ENCODE assay signal across 10 cellular contexts in genomic region chr9:93136011-93136440, GRCh38. TPM values are rescaled to one million over a fixed set of nuclear protein-coding genes. Genes with fewer than 3 reads are reported as not detected.
DNase-seq lines count a peak whose midpoint lies in the region; ATAC-seq and TF ChIP-seq lines count a peak whose summit lies in the region.
"Had no signal": no experiment of that assay in that cellular context is flagged by ENCODE, and none has a peak within 500 bp of the region (broad histone marks: within the 10 kb centered on the region; RNA-seq: fewer than 3 reads in every experiment).

No MANE protein-coding gene starts in this region.

- H3K9ac ChIP-seq in parathyroid adenoma, result no peak overlapping the region

- TF ChIP-seq CTCF in epithelial cell of esophagus (IDR thresholded peaks at IDR 0.05; ENCODE audit: insufficient read depth, low read depth, low read length, missing control alignments) (no peak), parathyroid adenoma (IDR thresholded peaks at IDR 0.05) (no peak), heart right ventricle (IDR thresholded peaks at IDR 0.05) (no peak)

- H3K27ac ChIP-seq in parathyroid adenoma (no peak overlapping the region), heart right ventricle (no peak overlapping the region)
- H3K27ac ChIP-seq: SJSA1 had no signal

- no peaks in the 10 kb centered on the region for H3K27me3 Mint-ChIP-seq in activated naive CD4-positive, alpha-beta T cell treated with anti-CD3 and anti-CD28 coated beads, Interleukin-2, amount 10 ng/mL, durations not matched to agents 7 days and 5 days

- WGBS in heart right ventricle, 2 donors, result 49 to 57% methylated on average over 11 of the region's 11 CpGs

- no peaks in the 10 kb centered on the region for H3K27me3 ChIP-seq in parathyroid adenoma (ENCODE audit: control insufficient read depth, insufficient read depth, low read length)
- H3K27me3 ChIP-seq in heart right ventricle, result no peaks in the 10 kb centered on the region
- H3K27me3 ChIP-seq: SJSA1 had no signal

- ATAC-seq in heart right ventricle (no peak), HG03097 (IDR thresholded peaks at IDR 0.05; ENCODE audit: low FRiP score, unreplicated experiment) (no peak)
- ATAC-seq: GM23338 had no signal

- no peak overlapping the region for H3K4me3 ChIP-seq in epithelial cell of esophagus (ENCODE audit: low read length)
- H3K4me3 ChIP-seq in parathyroid adenoma (ENCODE audit: low read depth, low read length), result no peak overlapping the region
- H3K4me3 ChIP-seq in heart right ventricle, result no peak overlapping the region
- H3K4me3 ChIP-seq: GM23338, SJSA1 had no signal

- CTCF ChIA-PET in activated naive CD4-positive, alpha-beta T cell treated with anti-CD3 and anti-CD28 coated beads, Interleukin-2, amount 10 ng/mL, durations not matched to agents 7 days and 5 days (lab: Charles Lee), result no interaction called here

- no peak overlapping the region for H3K4me2 ChIP-seq in parathyroid adenoma (ENCODE audit: low read length)
- H3K4me2 ChIP-seq: GM23338 had no signal

- no peak overlapping the region for H3K27ac Mint-ChIP-seq in activated naive CD4-positive, alpha-beta T cell treated with anti-CD3 and anti-CD28 coated beads, Interleukin-2, amount 10 ng/mL, durations not matched to agents 7 days and 5 days
- H3K27ac Mint-ChIP-seq: GM23338 had no signal

- peak overlapping the region; percentile 58 for H2AFZ ChIP-seq in parathyroid adenoma
- H2AFZ ChIP-seq: GM23338 had no signal

- H3K36me3 Mint-ChIP-seq in activated naive CD4-positive, alpha-beta T cell treated with anti-CD3 and anti-CD28 coated beads, Interleukin-2, amount 10 ng/mL, durations not matched to agents 7 days and 5 days, result peaks cover 5% of the 10 kb centered on the region

- peaks cover 60% of the 10 kb centered on the region for H3K4me1 Mint-ChIP-seq in activated naive CD4-positive, alpha-beta T cell treated with anti-CD3 and anti-CD28 coated beads, Interleukin-2, amount 10 ng/mL, durations not matched to agents 7 days and 5 days

- peaks cover 13% of the 10 kb centered on the region for H3K79me2 ChIP-seq in parathyroid adenoma

- no peaks in the 10 kb centered on the region for H3K9me3 ChIP-seq in parathyroid adenoma (ENCODE audit: control insufficient read depth, low read length)
- peaks cover 0 to 5% (median 0%) of the 10 kb centered on the region in 11 donors for H3K9me3 ChIP-seq in heart right ventricle

- H3K9me3 Mint-ChIP-seq in activated naive CD4-positive, alpha-beta T cell treated with anti-CD3 and anti-CD28 coated beads, Interleukin-2, amount 10 ng/mL, durations not matched to agents 7 days and 5 days, result peaks cover 4% of the 10 kb centered on the region
- H3K9me3 Mint-ChIP-seq: GM23338 had no signal

- no peaks in the 10 kb centered on the region for H3K36me3 ChIP-seq in parathyroid adenoma (ENCODE audit: control insufficient read depth, insufficient read depth, low read length)
- H3K36me3 ChIP-seq in heart right ventricle, result no peaks in the 10 kb centered on the region

- intact Hi-C loops in heart right ventricle (cut with DNase I), result loop anchor here in 2 of 10 donors (10.0 kb wide), 1 partner anchor 319 kb away; the partner anchor contains the start of genes FAM120A (in 2 of the 2) and FAM120AOS (in 2 of the 2)

- H3K4me1 ChIP-seq in parathyroid adenoma (peaks cover 16% of the 10 kb centered on the region), heart right ventricle (peaks cover 21 to 45% (median 33%) of the 10 kb centered on the region in 9 donors)

- DNase-seq in DMS 273 (lab: John Stamatoyannopoulos, UW; ENCODE audit: unreplicated experiment) (peak; percentile 84), NCI-H2029 (lab: John Stamatoyannopoulos, UW) (peak; percentile 84), epithelial cell of esophagus (ENCODE audit: low read depth) (peak; percentile 55), NOMO-1 (lab: John Stamatoyannopoulos, UW; ENCODE audit: unreplicated experiment in 2 of 2) (no peak), heart right ventricle (no peak)
- no peak for DNase-seq in activated naive CD4-positive, alpha-beta T cell treated with anti-CD3 and anti-CD28 coated beads, Interleukin-2, amount 10 ng/mL, durations not matched to agents 7 days and 5 days

- no peak overlapping the region for H3K4me3 Mint-ChIP-seq in activated naive CD4-positive, alpha-beta T cell treated with anti-CD3 and anti-CD28 coated beads, Interleukin-2, amount 10 ng/mL, durations not matched to agents 7 days and 5 days
- H3K4me3 Mint-ChIP-seq: GM23338 had no signal

RNA-seq across cellular contexts. Expression of gene NINJ1, which starts 2.0 kb away (rescaled TPM):
- 10 to 100 TPM; 35.5 to 77.1 (median 41.3) TPM for total RNA-seq in heart right ventricle
- 10 to 100 TPM; 39.8 to 50.3 TPM for polyA plus RNA-seq in heart right ventricle

RNA-seq across cellular contexts. Expression of gene CARD19, which starts 40.0 kb away (rescaled TPM):
- 10 to 100 TPM; 22.3 to 33.7 (median 25.9) TPM for total RNA-seq in heart right ventricle
- 10 to 100 TPM; 41.9 to 47.3 TPM for polyA plus RNA-seq in heart right ventricle

RNA-seq across cellular contexts. Expression of gene WNK2, which starts 47.9 kb away (rescaled TPM):
- 100 to 1,000 TPM; 138 to 236 (median 200) TPM for total RNA-seq in heart right ventricle
- polyA plus RNA-seq in heart right ventricle, result 100 to 1,000 TPM in 1 of 2 donors, 10 to 100 TPM in 1; 16.6 to 115 TPM
- total RNA-seq: SJSA1 had no signal

Comparison
In these comparisons a context has a peak if more than half of its experiments do, and no peak if none do; other contexts are left out.
1. DNase-seq: peak in DMS 273 (single experiment), NCI-H2029 (single experiment) and epithelial cell of esophagus (single experiment); none in activated naive CD4-positive, alpha-beta T cell treated with anti-CD3 and anti-CD28 coated beads, Interleukin-2, amount 10 ng/mL, durations not matched to agents 7 days and 5 days (single experiment), NOMO-1 (0 of 2) and heart right ventricle (0 of 2).